In the genomic region with DNA sequence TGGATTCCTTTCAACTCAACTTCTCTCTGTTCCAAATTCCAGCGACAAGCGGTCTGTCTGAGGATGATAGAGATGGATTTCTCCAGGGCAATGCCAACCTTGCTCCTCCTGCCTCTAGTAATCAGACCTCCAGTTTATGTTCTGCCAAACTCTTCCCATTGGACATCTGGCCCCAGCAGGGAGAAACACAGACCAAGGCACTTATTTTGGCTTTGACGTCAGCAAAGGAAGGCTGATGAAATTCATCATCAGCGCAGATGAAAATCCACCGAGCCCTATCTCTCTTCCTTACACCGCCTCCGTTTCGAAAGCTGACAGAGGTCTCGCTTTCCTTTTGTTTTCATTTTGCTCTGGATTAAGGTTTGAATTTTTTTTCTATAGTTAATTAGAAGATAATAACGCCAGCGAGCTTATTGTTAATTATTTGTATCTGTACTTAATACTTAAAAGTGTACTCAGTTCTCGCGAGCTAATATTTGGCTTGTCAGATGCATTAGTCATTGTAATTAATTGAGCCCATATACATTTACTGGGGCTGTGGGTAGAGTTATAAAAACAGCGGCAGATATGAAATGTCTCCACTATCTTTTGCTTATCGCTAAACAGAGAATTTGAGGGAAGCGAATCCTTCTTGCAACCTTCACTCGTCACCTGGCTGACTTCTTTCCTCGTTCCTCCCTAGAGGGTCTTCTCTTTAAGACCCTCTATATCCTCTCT, we compare ENCODE assay signal across 20 cellular contexts. TPM values are rescaled to one million over a fixed set of nuclear protein-coding genes. Genes with fewer than 3 reads are reported as not detected.
DNase-seq lines count a peak whose midpoint lies in the region; ATAC-seq and TF ChIP-seq lines count a peak whose summit lies in the region.
"Had no signal": no experiment of that assay in that cellular context is flagged by ENCODE, and none has a peak within 500 bp of the region (broad histone marks: within the 10 kb centered on the region; RNA-seq: fewer than 3 reads in every experiment).

No MANE protein-coding gene starts in this region.

- no peak overlapping the region for H4K5ac ChIP-seq in IMR-90 (ENCODE audit: low read depth, low read length)

- no peak overlapping the region for H3K23ac ChIP-seq in IMR-90 (ENCODE audit: low read depth, low read length)

- H2AK9ac ChIP-seq in IMR-90 (replicated peaks; ENCODE audit: low read depth, low read length, poor library complexity), result no peak overlapping the region

- H2BK20ac ChIP-seq in IMR-90 (ENCODE audit: low read depth, low read length), result no peak overlapping the region

- H3K4me3 ChIP-seq in BLaER1 (no peak overlapping the region), IMR-90 (ENCODE audit: insufficient read depth, low read depth, low read length) (no peak overlapping the region), body of pancreas (no peak overlapping the region), fibroblast of villous mesenchyme (ENCODE audit: low read depth, low read length) (no peak overlapping the region), right lobe of liver (no peak overlapping the region)
- H3K4me3 ChIP-seq: MG63 had no signal

- no peaks in the 10 kb centered on the region for H3K36me3 Mint-ChIP-seq in activated CD4-positive, alpha-beta memory T cell treated with anti-CD3 and anti-CD28 coated beads, Interleukin-2, amount 10 ng/mL, durations not matched to agents 7 days and 5 days (ENCODE audit: low read depth)

- H3K27ac ChIP-seq in BLaER1 (no peak overlapping the region), IMR-90 (ENCODE audit: insufficient read depth, low read length) (no peak overlapping the region), body of pancreas (no peak overlapping the region), right lobe of liver (no peak overlapping the region)

- BruUV-seq in IMR-90 (replicated peaks; lab: Mats Ljungman, UMichigan), result no TSS peak

- ATAC-seq in IMR-90 (ENCODE audit: low read depth) (peak; percentile 44; the same call in 1 of the 2 replicates), body of pancreas (peak; percentile 38), GM21381 (IDR thresholded peaks at IDR 0.05; ENCODE audit: unreplicated experiment) (no peak), right lobe of liver (no peak), HG02938 (IDR thresholded peaks at IDR 0.05; ENCODE audit: unreplicated experiment) (no peak)
- ATAC-seq: HepG2, PC-3 had no signal

- peaks cover 2% of the 10 kb centered on the region for H3K9me3 Mint-ChIP-seq in activated CD4-positive, alpha-beta memory T cell treated with anti-CD3 and anti-CD28 coated beads, Interleukin-2, amount 10 ng/mL, durations not matched to agents 7 days and 5 days

- H4K8ac ChIP-seq in IMR-90 (ENCODE audit: low read depth in 2 of 2, low read length in 2 of 2), result no peak overlapping the region

- H3K9me3 ChIP-seq in BLaER1, result peaks cover 13% of the 10 kb centered on the region
- H3K9me3 ChIP-seq in IMR-90 (ENCODE audit: control insufficient read depth, insufficient read depth, low read length), result no peaks in the 10 kb centered on the region
- no peaks in the 10 kb centered on the region for H3K9me3 ChIP-seq in body of pancreas
- no peaks in the 10 kb centered on the region for H3K9me3 ChIP-seq in right lobe of liver

- H3K27me3 ChIP-seq in BLaER1, result no peaks in the 10 kb centered on the region
- H3K27me3 ChIP-seq in IMR-90 (ENCODE audit: control insufficient read depth, insufficient read depth, low read length), result no peaks in the 10 kb centered on the region
- H3K27me3 ChIP-seq in body of pancreas, result no peaks in the 10 kb centered on the region
- no peaks in the 10 kb centered on the region for H3K27me3 ChIP-seq in right lobe of liver
- H3K27me3 ChIP-seq: MG63 had no signal

- in situ Hi-C loops in IMR-90 (cut with MboI; ENCODE audit: low sequenced_read_pairs), result no loop called here

- H3K4me1 ChIP-seq in BLaER1 (peaks cover 60% of the 10 kb centered on the region), IMR-90 (ENCODE audit: control insufficient read depth, insufficient read depth, low read length) (peaks cover 3% of the 10 kb centered on the region), body of pancreas (no peaks in the 10 kb centered on the region), right lobe of liver (peaks cover 0 to 16% (median 0%) of the 10 kb centered on the region in 4 donors)
- H3K4me1 ChIP-seq: Caco-2 had no signal

- no peak overlapping the region for H3K27ac Mint-ChIP-seq in activated CD4-positive, alpha-beta memory T cell treated with anti-CD3 and anti-CD28 coated beads, Interleukin-2, amount 10 ng/mL, durations not matched to agents 7 days and 5 days

- H3K18ac ChIP-seq in IMR-90 (ENCODE audit: low read depth, low read length), result no peak overlapping the region

- H4K91ac ChIP-seq in IMR-90 (ENCODE audit: insufficient read depth, low read depth, low read length), result no peak overlapping the region

- no peak overlapping the region for H2BK15ac ChIP-seq in IMR-90 (ENCODE audit: low read depth, low read length)

- no peak for TF ChIP-seq CTCF in IMR-90 (conservative IDR thresholded peaks at IDR 0.05; ENCODE audit: low read depth, low read length)
- no peak for TF ChIP-seq CTCF in body of pancreas (IDR thresholded peaks at IDR 0.05)
- TF ChIP-seq CTCF in fibroblast of villous mesenchyme (IDR thresholded peaks at IDR 0.05; ENCODE audit: insufficient read depth, low read depth, low read length), result no peak
- TF ChIP-seq CTCF in right lobe of liver (IDR thresholded peaks at IDR 0.05), result no peak

- no peak overlapping the region for H2AK5ac ChIP-seq in IMR-90 (ENCODE audit: low read depth, low read length)

- TF ChIP-seq RAD21 in IMR-90 (IDR thresholded peaks at IDR 0.05; ENCODE audit: low read length), result no peak

- H3K4me1 Mint-ChIP-seq in activated CD4-positive, alpha-beta memory T cell treated with anti-CD3 and anti-CD28 coated beads, Interleukin-2, amount 10 ng/mL, durations not matched to agents 7 days and 5 days, result peaks cover 5% of the 10 kb centered on the region

- peaks cover 7% of the 10 kb centered on the region; the same call in 1 of the 2 replicates for H3K9me1 ChIP-seq in IMR-90 (ENCODE audit: insufficient read depth, low read length)

- H3K27me3 Mint-ChIP-seq in activated CD4-positive, alpha-beta memory T cell treated with anti-CD3 and anti-CD28 coated beads, Interleukin-2, amount 10 ng/mL, durations not matched to agents 7 days and 5 days, result peaks cover 2% of the 10 kb centered on the region

- no peaks in the 10 kb centered on the region; a peak in 1 of 4 replicates for H3K79me1 ChIP-seq in IMR-90 (ENCODE audit: low read depth in 1 of 2, low read length in 2 of 2)

- H2BK5ac ChIP-seq in IMR-90 (ENCODE audit: low read depth, low read length, poor library complexity, severe bottlenecking), result no peak overlapping the region

- DNase-seq in IMR-90 (no peak), body of pancreas (no peak), fibroblast of villous mesenchyme (ENCODE audit: low read depth) (peak; percentile 33), right lobe of liver (no peak)
- no peak for DNase-seq in activated CD4-positive, alpha-beta memory T cell treated with anti-CD3 and anti-CD28 coated beads, Interleukin-2, amount 10 ng/mL, durations not matched to agents 7 days and 5 days
- DNase-seq: Caco-2; DND-41; GDM1; MG63; NCI-H1092; NCI-H1694 treated with DMSO at 0.1 percent for 48 hours; NCI-H2107; NCI-H2227 treated with DMSO at 0.1 percent for 48 hours; NCI-H526 treated with DMSO at 0.1 percent for 48 hours; NK-92 treated with Interleukin-12 subunit alpha and Interleukin-12 subunit beta, amount 100 ng/mL, for 24 hours; PC-3 had no signal

- H3K9ac ChIP-seq in BLaER1 (no peak overlapping the region), IMR-90 (ENCODE audit: low read depth, low read length) (no peak overlapping the region)

- H3K36me3 ChIP-seq in BLaER1 (no peaks in the 10 kb centered on the region), IMR-90 (ENCODE audit: control insufficient read depth, insufficient read depth, low read length) (no peaks in the 10 kb centered on the region), body of pancreas (replicated peaks in 1 of 2; ENCODE audit: insufficient read depth in 1 of 2, low read depth in 2 of 2) (no peaks in the 10 kb centered on the region), right lobe of liver (no peaks in the 10 kb centered on the region)
- H3K36me3 ChIP-seq: MG63 had no signal

- dilution Hi-C loops in IMR-90 (cut with HindIII; ENCODE audit: low sequenced_read_pairs, unreplicated experiment), result no loop called here

- CTCF ChIA-PET in IMR-90 (lab: Yijun Ruan, JAX), result interaction anchor here (0.6 kb wide), 1 partner anchor 146 kb away, joined by 9 read pairs; no protein-coding TSS in a partner anchor
- CTCF ChIA-PET in activated CD4-positive, alpha-beta memory T cell treated with anti-CD3 and anti-CD28 coated beads, Interleukin-2, amount 10 ng/mL, durations not matched to agents 7 days and 5 days (lab: Charles Lee), result no interaction called here

- H4K20me1 ChIP-seq in BLaER1, result no peaks in the 10 kb centered on the region
- no peaks in the 10 kb centered on the region for H4K20me1 ChIP-seq in IMR-90 (ENCODE audit: insufficient read depth, low read length)

- H3K4ac ChIP-seq in IMR-90 (ENCODE audit: low read depth, low read length), result no peak overlapping the region

- H3K4me3 Mint-ChIP-seq in activated CD4-positive, alpha-beta memory T cell treated with anti-CD3 and anti-CD28 coated beads, Interleukin-2, amount 10 ng/mL, durations not matched to agents 7 days and 5 days, result no peak overlapping the region

- no peak overlapping the region for H2BK120ac ChIP-seq in IMR-90 (ENCODE audit: low read depth, low read length)

- H3K4me2 ChIP-seq in BLaER1 (peak overlapping the region; percentile 58; the same call in 1 of the 2 replicates), IMR-90 (ENCODE audit: low read depth, low read length) (no peak overlapping the region)

- TF ChIP-seq POLR2A in IMR-90 (IDR thresholded peaks at IDR 0.05; ENCODE audit: low read depth, low read length), result no peak
- TF ChIP-seq POLR2A in body of pancreas (IDR thresholded peaks at IDR 0.05), result no peak
- TF ChIP-seq POLR2A in right lobe of liver (IDR thresholded peaks at IDR 0.05), result no peak

- H2AFZ ChIP-seq in IMR-90 (replicated peaks; ENCODE audit: low read length, poor library complexity), result peak overlapping the region; percentile 12

- intact Hi-C loops in IMR-90 (cut with micrococcal nuclease) (no loop called here), body of pancreas (cut with DNase I) (no loop called here), right lobe of liver (cut with DNase I) (no loop called here)

- POLR2A ChIA-PET in IMR-90 (lab: Charles Lee; ENCODE audit: unreplicated experiment), result no interaction called here
- POLR2A ChIA-PET in activated CD4-positive, alpha-beta memory T cell treated with anti-CD3 and anti-CD28 coated beads, Interleukin-2, amount 10 ng/mL, durations not matched to agents 7 days and 5 days (lab: Charles Lee), result no interaction called here

- WGBS in IMR-90 (ENCODE audit: extremely low coverage in 2 of 2, insufficient read length in 1 of 2), 2 experiments, result no CpG with 5 or more reads among the region's 18 CpGs
- 61 to 66% methylated on average over 18 of the region's 18 CpGs for WGBS in body of pancreas, 2 donors
- 74% methylated on average over 18 of the region's 18 CpGs for WGBS in right lobe of liver (ENCODE audit: insufficient coverage, low coverage, low lambda C conversion rate, missing lambda C conversion rate)

- no peak overlapping the region for H3K56ac ChIP-seq in IMR-90 (ENCODE audit: extremely low read depth, insufficient read depth, low read length)

- H3K14ac ChIP-seq in IMR-90 (replicated peaks; ENCODE audit: low read depth, low read length), result no peak overlapping the region

RNA-seq across cellular contexts. Expression of a gene that starts 35.9 kb away (rescaled TPM):
- total RNA-seq in IMR-90 (2012; rRNA removed) (49.1 and 93.3 TPM in 2 replicates), body of pancreas (10 to 100 TPM; 65.9 to 72.6 TPM), fibroblast of villous mesenchyme (120 and 189 TPM in 2 replicates), right lobe of liver (10 to 100 TPM; 29.0 to 52.0 (median 38.1) TPM)
- polyA plus RNA-seq in IMR-90 (2012; rRNA removed), result 17.9 and 18.1 TPM in 2 replicates
- polyA plus RNA-seq in IMR-90 (2012; cell fraction: cytosol; rRNA removed), result 7.7 and 9.4 TPM in 2 replicates
- polyA plus RNA-seq in IMR-90 (2012; cell fraction: nucleus; rRNA removed; ENCODE audit: low replicate concordance), result 15.3 and 42.2 TPM in 2 replicates
- total RNA-seq in activated CD4-positive, alpha-beta memory T cell treated with anti-CD3 and anti-CD28 coated beads, Interleukin-2, amount 10 ng/mL, durations not matched to agents 7 days and 5 days, result 10 to 100 TPM; 68.3 to 71.8 TPM

Comparison
In these comparisons a context has a peak if more than half of its experiments do, and no peak if none do; other contexts are left out.
1. ATAC-seq: peak in IMR-90 (single experiment) and body of pancreas (single experiment); none in GM21381 (single experiment), right lobe of liver (0 of 4) and HG02938 (single experiment).